Comparison of ENCODE assay signal across 1 cellular context in genomic region chr2:65504814-65505697, GRCh38.
TF ChIP-seq lines count a peak whose summit lies in the region.

No MANE protein-coding gene starts in this region.

TF ChIP-seq in WTC11, 78 proteins besides CTCF, POLR2A, EP300 and RAD21 (continued from another document):
- TF ChIP-seq ARID4B (CRISPR knock-in tag; IDR thresholded peaks at IDR 0.05; ENCODE audit: borderline replicate concordance) (no peak), CREB1 (CRISPR knock-in tag; IDR thresholded peaks at IDR 0.05) (no peak), PREB (CRISPR knock-in tag; IDR thresholded peaks at IDR 0.05; ENCODE audit: borderline replicate concordance) (no peak), ATF6 (CRISPR knock-in tag; IDR thresholded peaks at IDR 0.05) (no peak), ZBTB21 (CRISPR knock-in tag; IDR thresholded peaks at IDR 0.05; ENCODE audit: borderline replicate concordance) (no peak), RORB (CRISPR knock-in tag; IDR thresholded peaks at IDR 0.05) (no peak), ZNF532 (CRISPR knock-in tag; IDR thresholded peaks at IDR 0.05; ENCODE audit: borderline replicate concordance) (no peak), STAT6 (CRISPR knock-in tag; conservative IDR thresholded peaks at IDR 0.05; ENCODE audit: low read depth) (no peak), PRDM15 (CRISPR knock-in tag; IDR thresholded peaks at IDR 0.05) (no peak), NR1H2 (CRISPR knock-in tag; IDR thresholded peaks at IDR 0.05) (no peak), ZNF317 (CRISPR knock-in tag; IDR thresholded peaks at IDR 0.05; ENCODE audit: borderline replicate concordance, low read depth) (no peak), USF2 (CRISPR knock-in tag; IDR thresholded peaks at IDR 0.05) (no peak), ERG (CRISPR knock-in tag; IDR thresholded peaks at IDR 0.05) (no peak), AFF4 (CRISPR knock-in tag; IDR thresholded peaks at IDR 0.05; ENCODE audit: borderline replicate concordance) (no peak)
